ENCODE assay signal across 11 cellular contexts in the genomic region with DNA sequence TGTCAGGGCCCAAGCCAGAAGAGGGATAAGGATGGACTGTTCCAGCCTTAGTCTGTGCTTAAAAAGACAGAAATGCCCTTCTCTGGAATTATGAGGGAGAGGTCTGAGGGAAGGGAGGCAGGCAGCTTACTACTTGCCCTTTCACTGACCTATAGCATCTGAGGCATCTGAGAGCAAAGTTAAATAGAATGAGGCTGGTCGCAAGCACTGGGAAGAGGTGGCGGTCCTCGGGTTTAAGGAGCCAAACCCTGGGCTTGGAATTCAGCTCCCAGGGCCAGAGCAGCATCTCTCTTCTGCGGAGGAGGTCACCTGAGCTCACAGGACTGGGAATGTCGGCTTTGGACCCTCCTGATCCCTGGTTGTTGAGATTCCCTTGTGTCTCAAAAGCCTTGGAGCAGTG. TPM values are rescaled to one million over a fixed set of nuclear protein-coding genes. Genes with fewer than 3 reads are reported as not detected.
DNase-seq lines count a peak whose midpoint lies in the region; ATAC-seq, FAIRE-seq and TF ChIP-seq lines count a peak whose summit lies in the region.
"Had no signal": no experiment of that assay in that cellular context is flagged by ENCODE, and none has a peak within 500 bp of the region (broad histone marks: within the 10 kb centered on the region; RNA-seq: fewer than 3 reads in every experiment).

No MANE protein-coding gene starts in this region.

- H3K27ac ChIP-seq in K562 (ENCODE audit: extremely low read depth, low read depth, low read length): no peak overlapping the region
- H3K27ac ChIP-seq in neutrophil: peak overlapping the region; percentile 100
- H3K27ac ChIP-seq in substantia nigra (ENCODE audit: low read depth, low read length, poor library complexity, severe bottlenecking): no peak overlapping the region
- H3K27ac ChIP-seq in PC-9: no peak overlapping the region
- H3K27ac ChIP-seq: thoracic aorta had no signal

- CTCF ChIA-PET in K562 (lab: Yijun Ruan, JAX; ENCODE audit: low intra/inter-chr PET ratio) (no interaction called here), PC-9 (lab: Charles Lee) (no interaction called here)

- TF ChIP-seq EP300 in K562 (IDR thresholded peaks at IDR 0.05; ENCODE audit: low read length): no peak

- H3K9me1 ChIP-seq in K562 (ENCODE audit: control insufficient read depth, insufficient read depth, low read length): no peaks in the 10 kb centered on the region

- peaks cover 15% of the 10 kb centered on the region for H3F3A ChIP-seq in PC-9 (ENCODE audit: insufficient read depth, low read depth)

- no peaks in the 10 kb centered on the region for H3K79me2 ChIP-seq in K562 (ENCODE audit: control insufficient read depth, insufficient read depth, low read length)
- no peaks in the 10 kb centered on the region for H3K79me2 ChIP-seq in PC-9 (ENCODE audit: low read depth)

- intact Hi-C loops in K562 (cut with micrococcal nuclease): no loop called here
- intact Hi-C loops in PC-9 (cut with micrococcal nuclease; ENCODE audit: unreplicated experiment): no loop called here

- DNase-seq in GM06990 (ENCODE audit: extremely low read depth, insufficient read length) (no peak), NB4 (ENCODE audit: low read depth) (no peak), K562 (ENCODE audit: extremely low read depth in 1 of 4, low spot score in 3 of 4) (no peak), substantia nigra (lab: John Stamatoyannopoulos, UW) (no peak), PC-9 (no peak), NAMALWA (ENCODE audit: low spot score) (no peak)
- DNase-seq: NCI-H1092, NCI-H446 treated with DMSO at 0.1 percent for 48 hours had no signal

- POLR2A ChIA-PET in K562 (lab: Yijun Ruan, JAX): interaction anchor here (0.6 kb wide), 1 partner anchor 27 kb away, joined by 3 read pairs; no protein-coding TSS in a partner anchor
- POLR2A ChIA-PET in PC-9 (lab: Charles Lee; ENCODE audit: unreplicated experiment): no interaction called here

- H2AFZ ChIP-seq in K562 (ENCODE audit: low read depth, low read length): no peak overlapping the region
- H2AFZ ChIP-seq in PC-9: no peak overlapping the region

- in situ Hi-C loops in K562 (cut with MboI): no loop called here

- H3K36me3 ChIP-seq in GM06990 (ENCODE audit: control insufficient read depth, insufficient read depth, low read length) (peaks cover 25% of the 10 kb centered on the region), K562 (ENCODE audit: control insufficient read depth, insufficient read depth, low read length) (peaks cover 8% of the 10 kb centered on the region; the same call in 1 of the 3 replicates), neutrophil (peaks cover 55% of the 10 kb centered on the region), PC-9 (ENCODE audit: low read depth) (no peaks in the 10 kb centered on the region)

- H3K9me3 ChIP-seq in K562 (replicated peaks; ENCODE audit: control insufficient read depth, insufficient read depth, low read depth, low read length) (no peaks in the 10 kb centered on the region), neutrophil (no peaks in the 10 kb centered on the region), PC-9 (ENCODE audit: insufficient read depth, low read depth) (no peaks in the 10 kb centered on the region)
- H3K9me3 ChIP-seq: right lobe of liver, thoracic aorta had no signal

- no peak overlapping the region for H3K9ac ChIP-seq in K562 (ENCODE audit: insufficient read depth in 1 of 2, low read depth in 2 of 2, low read length in 2 of 2)

- no peak for TF ChIP-seq CTCF in GM06990 (IDR thresholded peaks at IDR 0.05; ENCODE audit: insufficient read depth, low read length, poor library complexity, severe bottlenecking)
- no peak for TF ChIP-seq CTCF in NB4 (IDR thresholded peaks at IDR 0.05; ENCODE audit: low read depth, low read length)
- TF ChIP-seq CTCF in K562 (IDR thresholded peaks at IDR 0.05 in 2 of 3, conservative IDR thresholded peaks at IDR 0.05 in 1 of 3; ENCODE audit: insufficient read depth in 2 of 3, low read depth in 1 of 3, low read length in 3 of 3): no peak
- TF ChIP-seq CTCF in neutrophil (IDR thresholded peaks at IDR 0.05): no peak
- TF ChIP-seq CTCF in PC-9 (conservative IDR thresholded peaks at IDR 0.05): no peak

- ATAC-seq in K562: no peak
- ATAC-seq: right lobe of liver had no signal

- FAIRE-seq in K562 (lab: Jason Lieb, UNC): no peak

- TF ChIP-seq RAD21 in K562 (CRISPR knock-in tag; conservative IDR thresholded peaks at IDR 0.05 in 1 of 2, IDR thresholded peaks at IDR 0.05 in 1 of 2): no peak

- no peaks in the 10 kb centered on the region for H3K9me2 ChIP-seq in PC-9 (ENCODE audit: insufficient read depth)

- H3K4me2 ChIP-seq in K562 (ENCODE audit: insufficient read depth, low read length): no peak overlapping the region
- no peak overlapping the region for H3K4me2 ChIP-seq in PC-9

- H3K4me1 ChIP-seq in K562 (replicated peaks in 1 of 2; ENCODE audit: control insufficient read depth in 2 of 2, insufficient read depth in 2 of 2, low read length in 2 of 2): peaks cover 0 to 35% of the 10 kb centered on the region in 2 experiments; a peak in 2 of 5 replicates
- H3K4me1 ChIP-seq in neutrophil (ENCODE audit: control insufficient read depth in 1 of 2, insufficient read depth in 1 of 2, low read depth in 1 of 2, low read length in 1 of 2): peaks cover 38 to 43% of the 10 kb centered on the region in 2 experiments
- H3K4me1 ChIP-seq in PC-9 (replicated peaks; ENCODE audit: insufficient read depth): no peaks in the 10 kb centered on the region

- H3K27me3 ChIP-seq in GM06990 (replicated peaks; ENCODE audit: control insufficient read depth, insufficient read depth, low read length): no peaks in the 10 kb centered on the region
- no peaks in the 10 kb centered on the region for H3K27me3 ChIP-seq in K562 (ENCODE audit: control insufficient read depth in 2 of 2, insufficient read depth in 2 of 2, low read length in 2 of 2)
- no peaks in the 10 kb centered on the region for H3K27me3 ChIP-seq in neutrophil
- no peaks in the 10 kb centered on the region for H3K27me3 ChIP-seq in PC-9 (ENCODE audit: insufficient read depth, low read depth)
- H3K27me3 ChIP-seq: right lobe of liver had no signal

- H3K4me3 ChIP-seq in GM06990 (replicated peaks; ENCODE audit: low read depth, low read length) (peak overlapping the region; percentile 69; the same call in 1 of the 2 replicates), NB4 (ENCODE audit: low read depth, low read length) (peak overlapping the region; percentile 81), K562 (no peak overlapping the region), neutrophil (ENCODE audit: low read depth in 1 of 2, low read length in 1 of 2) (peak overlapping the region; percentile 73 to 98), PC-9 (no peak overlapping the region)
- H3K4me3 ChIP-seq: right lobe of liver, thoracic aorta had no signal

- H4K20me1 ChIP-seq in K562 (replicated peaks; ENCODE audit: control insufficient read depth, insufficient read depth, low read length) (no peaks in the 10 kb centered on the region), PC-9 (ENCODE audit: insufficient read depth) (no peaks in the 10 kb centered on the region)

- WGBS in K562 (ENCODE audit: insufficient coverage, low coverage, missing lambda C conversion rate): 74% methylated on average over 5 of the region's 5 CpGs

- TF ChIP-seq POLR2A in NB4 (IDR thresholded peaks at IDR 0.05; ENCODE audit: extremely low read depth, insufficient read length): no peak
- TF ChIP-seq POLR2A in K562 (conservative IDR thresholded peaks at IDR 0.05): no peak

- BruUV-seq in K562 (replicated peaks; lab: Mats Ljungman, UMichigan): TSS peak; percentile 52
- no TSS peak for BruUV-seq in PC-9 (replicated peaks; lab: Mats Ljungman, UMichigan)

TF ChIP-seq in K562, 482 proteins besides CTCF, POLR2A, EP300 and RAD21 (continues in another document):
- TF ChIP-seq ZNF780A (CRISPR knock-in tag; IDR thresholded peaks at IDR 0.05): no peak

RNA-seq across cellular contexts. Expression of a gene that starts 3.1 kb away (rescaled TPM):
- total RNA-seq in K562 (2011; cell fraction: chromatin; rRNA removed; ENCODE audit: low replicate concordance): 3.2 and 10.4 TPM in 2 replicates
- 9.2 and 10.3 TPM in 2 replicates for total RNA-seq in K562 (2011; cell fraction: nucleolus; rRNA removed)
- total RNA-seq in K562 (2011; cell fraction: nucleoplasm; rRNA removed): 4.0 and 4.8 TPM in 2 replicates
- total RNA-seq in K562 (2014; rRNA removed) (7.6 and 8.7 TPM in 2 replicates), K562 (2014; rRNA removed; fragmentation: Illumina TruSeq; extraction: Trizol) (0.70 and 0.76 TPM in 2 replicates), K562 (2015; rRNA removed; fragmentation: Illumina TruSeq; extraction: Trizol) (2.1 and 2.7 TPM in 2 replicates), K562 (2021) (8.7 and 11.2 TPM in 2 replicates), PC-9 (2021) (1.6 and 2.7 TPM in 2 replicates)
- polyA plus RNA-seq in K562 (2011; rRNA removed) (5.6 and 5.8 TPM in 2 replicates), K562 (2014; fragmentation: Illumina TruSeq; extraction: Trizol) (2.8 and 4.9 TPM in 2 replicates), K562 (2014; fragmentation: Nextera tagmentation; extraction: Ambion mirVana) (under 1 TPM; 0.07 to 0.18 TPM), K562 (2014; rRNA removed) (8.7 and 11.1 TPM in 2 replicates)
- polyA plus RNA-seq in K562 (2011; cell fraction: cytosol; rRNA removed): 4.3 and 9.2 TPM in 2 replicates
- 13.6 and 28.0 TPM in 2 replicates for polyA plus RNA-seq in K562 (2011; cell fraction: nucleus; rRNA removed)
- polyA plus RNA-seq in K562 (2012): 4.9 and 8.0 TPM in 2 replicates
- 0.88 and 0.93 TPM in 2 replicates for polyA minus RNA-seq in K562 (2011; rRNA and poly(A)+ RNA removed)
- polyA minus RNA-seq in K562 (2011; cell fraction: cytosol; rRNA and poly(A)+ RNA removed): 5.2 and 7.3 TPM in 2 replicates
- 5.6 and 7.0 TPM in 2 replicates for polyA minus RNA-seq in K562 (2011; cell fraction: nucleus; rRNA and poly(A)+ RNA removed)

RNA-seq across cellular contexts. Expression of a gene that starts 38.6 kb away (rescaled TPM):
- total RNA-seq in K562 (2011; cell fraction: chromatin; rRNA removed; ENCODE audit: low replicate concordance): 114 and 163 TPM in 2 replicates
- total RNA-seq in K562 (2011; cell fraction: nucleolus; rRNA removed): 45.9 and 52.5 TPM in 2 replicates
- 91.0 and 162 TPM in 2 replicates for total RNA-seq in K562 (2011; cell fraction: nucleoplasm; rRNA removed)
- total RNA-seq in K562 (2014; rRNA removed): 10.6 and 12.9 TPM in 2 replicates
- 19.4 and 21.5 TPM in 2 replicates for total RNA-seq in K562 (2014; rRNA removed; fragmentation: Illumina TruSeq; extraction: Trizol)
- 18.7 and 20.5 TPM in 2 replicates for total RNA-seq in K562 (2015; rRNA removed; fragmentation: Illumina TruSeq; extraction: Trizol)
- total RNA-seq in K562 (2021): 21.2 and 22.5 TPM in 2 replicates
- polyA plus RNA-seq in K562 (2011; rRNA removed): 33.0 and 46.3 TPM in 2 replicates
- polyA plus RNA-seq in K562 (2011; cell fraction: cytosol; rRNA removed): 24.1 and 25.3 TPM in 2 replicates
- polyA plus RNA-seq in K562 (2011; cell fraction: nucleus; rRNA removed): 88.9 and 93.8 TPM in 2 replicates
- 26.8 and 31.1 TPM in 2 replicates for polyA plus RNA-seq in K562 (2012)
- 28.9 and 30.4 TPM in 2 replicates for polyA plus RNA-seq in K562 (2014; fragmentation: Illumina TruSeq; extraction: Trizol)
- polyA plus RNA-seq in K562 (2014; fragmentation: Nextera tagmentation; extraction: Ambion mirVana): 10 to 100 TPM in 1 of 2 experiments, 1 to 10 TPM in 1; 6.6 to 12.5 TPM
- 19.6 and 20.2 TPM in 2 replicates for polyA plus RNA-seq in K562 (2014; rRNA removed)
- polyA minus RNA-seq in K562 (2011; rRNA and poly(A)+ RNA removed): 36.9 and 43.2 TPM in 2 replicates
- 8.1 and 13.3 TPM in 2 replicates for polyA minus RNA-seq in K562 (2011; cell fraction: cytosol; rRNA and poly(A)+ RNA removed)
- polyA minus RNA-seq in K562 (2011; cell fraction: nucleus; rRNA and poly(A)+ RNA removed): 21.5 and 34.3 TPM in 2 replicates
- total RNA-seq in PC-9 (2021): 28.8 and 30.6 TPM in 2 replicates

Comparison
In these comparisons a context has a peak if more than half of its experiments do, and no peak if none do; other contexts are left out.
1. H3K4me3 ChIP-seq: peak in GM06990 (single experiment), NB4 (single experiment) and neutrophil (2 of 2); none in K562 (single experiment) and PC-9 (single experiment).